ENCODE assay signal across 28 cellular contexts in the genomic region with DNA sequence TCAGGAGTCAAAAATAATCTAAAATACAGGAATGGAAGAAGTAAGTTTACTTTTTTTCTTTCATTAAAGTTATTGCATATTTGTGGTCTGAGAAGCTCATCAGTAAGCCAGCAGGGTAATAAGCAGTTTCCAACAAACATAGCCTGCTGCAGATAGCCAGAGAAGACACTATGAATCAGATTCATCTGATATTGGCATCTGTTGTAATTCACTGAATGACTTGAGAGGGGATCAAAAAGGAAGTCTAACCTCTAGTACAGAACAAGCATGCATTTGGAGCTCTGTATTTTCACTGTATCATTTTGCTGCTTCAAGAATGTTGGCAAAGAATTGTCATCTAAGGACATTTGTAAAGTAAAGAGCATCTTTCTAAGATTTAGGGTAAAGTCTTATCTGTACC.
"Had no signal": no experiment of that assay in that cellular context is flagged by ENCODE, and none has a peak within 500 bp of the region (broad histone marks: within the 10 kb centered on the region; RNA-seq: fewer than 3 reads in every experiment).

No MANE protein-coding gene starts in this region.

- ATAC-seq: activated CD8-positive, alpha-beta T cell treated with anti-CD3 and anti-CD28 coated beads for 36 hours; activated naive CD4-positive, alpha-beta T cell treated with anti-CD3 and anti-CD28 coated beads, Interleukin-2, amount 50 U/mL, for 72 hours; activated T-cell treated with anti-CD3 and anti-CD28 coated beads, Interleukin-2, amount 50 U/mL, for 4 hours; activated T-helper 17 cell treated with anti-CD3 and anti-CD28 coated beads, Interleukin-2, amount 50 U/mL, for 72 hours had no signal

- H3K36me3 Mint-ChIP-seq: activated CD4-positive, alpha-beta memory T cell treated with anti-CD3 and anti-CD28 coated beads for 36 hours; activated naive CD4-positive, alpha-beta T cell treated with anti-CD3 and anti-CD28 coated beads, Interleukin-2, amount 50 U/mL, for 72 hours; activated naive CD8-positive, alpha-beta T cell treated with anti-CD3 and anti-CD28 coated beads for 36 hours had no signal

- DNase-seq: activated B cell treated with CpG ODN at 0.5 μM for 24 hours; activated CD4-positive, alpha-beta memory T cell treated with anti-CD3 and anti-CD28 coated beads for 36 hours; activated CD4-positive, alpha-beta T cell treated with anti-CD3 and anti-CD28 coated beads for 4 hours; activated CD4-positive, alpha-beta T cell treated with anti-CD3 and anti-CD28 coated beads, Interleukin-2, amount 10 ng/mL, durations not matched to agents 24 days and 14 days; activated CD4-positive, alpha-beta T cell treated with anti-CD3 and anti-CD28 coated beads, Interleukin-2, amount 50 U/mL, for 1 hour; activated CD4-positive, alpha-beta T cell treated with anti-CD3 and anti-CD28 coated beads, Interleukin-2, amount 50 U/mL, for 4 hours; activated CD4-positive, CD25-positive, alpha-beta regulatory T cell treated with anti-CD3 and anti-CD28 coated beads, Interleukin-2, amount 50 U/mL, for 72 hours; activated CD8-positive, alpha-beta T cell treated with anti-CD3 and anti-CD28 coated beads for 36 hours; activated effector memory CD4-positive, alpha-beta T cell treated with anti-CD3 and anti-CD28 coated beads, Interleukin-2, amount 50 U/mL, for 16 hours; activated gamma-delta T cell treated with Interleukin-2 at 50 U/mL for 16 hours; activated naive CD4-positive, alpha-beta T cell; activated naive CD4-positive, alpha-beta T cell treated with anti-CD3 and anti-CD28 coated beads for 36 hours; activated naive CD4-positive, alpha-beta T cell treated with anti-CD3 and anti-CD28 coated beads, Interleukin-2, amount 50 U/mL, for 16 hours; activated naive CD8-positive, alpha-beta T cell treated with anti-CD3 and anti-CD28 coated beads for 36 hours; activated T-cell treated with anti-CD3 and anti-CD28 coated beads for 4 hours; activated T-cell treated with anti-CD3 and anti-CD28 coated beads, Interleukin-2, amount 50 U/mL, for 1 hour; activated T-cell treated with anti-CD3 and anti-CD28 coated beads, Interleukin-2, amount 50 U/mL, for 4 hours; activated T-cell treated with anti-CD3 and anti-CD28 coated beads, Interleukin-2, amount 50 U/mL, for 72 hours; amniotic stem cell; aorta; brain microvascular endothelial cell; central memory CD4-positive, alpha-beta T cell; T-helper 9 cell had no signal

- H3K4me3 Mint-ChIP-seq: activated B cell treated with CpG ODN at 0.5 μM for 24 hours; activated CD4-positive, alpha-beta memory T cell treated with anti-CD3 and anti-CD28 coated beads for 36 hours; activated CD4-positive, alpha-beta T cell treated with anti-CD3 and anti-CD28 coated beads, Interleukin-2, amount 10 ng/mL, durations not matched to agents 24 days and 14 days; activated CD8-positive, alpha-beta T cell treated with anti-CD3 and anti-CD28 coated beads for 36 hours; activated naive CD4-positive, alpha-beta T cell treated with anti-CD3 and anti-CD28 coated beads for 36 hours; activated naive CD8-positive, alpha-beta T cell treated with anti-CD3 and anti-CD28 coated beads for 36 hours; activated T-cell treated with anti-CD3 and anti-CD28 coated beads, Interleukin-2, amount 50 U/mL, for 4 hours; activated T-cell treated with anti-CD3 and anti-CD28 coated beads, Interleukin-2, amount 50 U/mL, for 72 hours; activated T-helper 1 cell treated with anti-CD3 and anti-CD28 coated beads, Interleukin-12 subunit alpha, Interleukin-12 subunit beta, Interleukin-2, Interleukin-4 antibody, amounts not matched to agents 30 ng/mL and 10 ng/mL and 1 ng/mL, durations not matched to agents 14 hours and 24 hours and 36 hours; activated T-helper 17 cell treated with anti-CD3 and anti-CD28 coated beads, Interleukin-2, amount 50 U/mL, for 72 hours; T-helper 1 cell treated with Interleukin-12 subunit alpha and Interleukin-12 subunit beta and Interleukin-4 antibody, amounts not matched to agents 30 μg/mL and 1 μg/mL, for 36 hours had no signal

- H3K4me1 Mint-ChIP-seq: activated T-helper 17 cell treated with anti-CD3 and anti-CD28 coated beads, Interleukin-2, amount 50 U/mL, for 72 hours had no signal

- H3K27ac Mint-ChIP-seq: activated B cell treated with CpG ODN at 0.5 μM for 24 hours; activated CD4-positive, alpha-beta memory T cell treated with anti-CD3 and anti-CD28 coated beads for 36 hours; activated CD4-positive, alpha-beta T cell treated with anti-CD3 and anti-CD28 coated beads, Interleukin-2, amount 10 ng/mL, durations not matched to agents 24 days and 14 days; activated CD8-positive, alpha-beta T cell treated with anti-CD3 and anti-CD28 coated beads for 36 hours; activated naive CD4-positive, alpha-beta T cell treated with anti-CD3 and anti-CD28 coated beads for 36 hours; activated naive CD4-positive, alpha-beta T cell treated with anti-CD3 and anti-CD28 coated beads, Interleukin-2, amount 50 U/mL, for 72 hours; activated naive CD8-positive, alpha-beta T cell treated with anti-CD3 and anti-CD28 coated beads for 36 hours; activated T-cell treated with anti-CD3 and anti-CD28 coated beads, Interleukin-2, amount 50 U/mL, for 72 hours; activated T-helper 1 cell treated with anti-CD3 and anti-CD28 coated beads, Interleukin-12 subunit alpha, Interleukin-12 subunit beta, Interleukin-2, Interleukin-4 antibody, amounts not matched to agents 30 ng/mL and 10 ng/mL and 1 ng/mL, durations not matched to agents 14 hours and 24 hours and 36 hours; activated T-helper 17 cell treated with anti-CD3 and anti-CD28 coated beads, Interleukin-2, amount 50 U/mL, for 72 hours; T-helper 1 cell treated with Interleukin-12 subunit alpha and Interleukin-12 subunit beta and Interleukin-4 antibody, amounts not matched to agents 30 μg/mL and 1 μg/mL, for 36 hours had no signal

- H3K9me3 Mint-ChIP-seq: activated B cell treated with CpG ODN at 0.5 μM for 24 hours; activated CD4-positive, alpha-beta memory T cell treated with anti-CD3 and anti-CD28 coated beads for 36 hours; activated CD4-positive, alpha-beta T cell treated with anti-CD3 and anti-CD28 coated beads, Interleukin-2, amount 10 ng/mL, durations not matched to agents 24 days and 14 days; activated CD8-positive, alpha-beta T cell treated with anti-CD3 and anti-CD28 coated beads for 36 hours; activated naive CD4-positive, alpha-beta T cell treated with anti-CD3 and anti-CD28 coated beads, Interleukin-2, amount 50 U/mL, for 72 hours; activated naive CD8-positive, alpha-beta T cell treated with anti-CD3 and anti-CD28 coated beads for 36 hours; activated T-cell treated with anti-CD3 and anti-CD28 coated beads, Interleukin-2, amount 50 U/mL, for 4 hours; activated T-cell treated with anti-CD3 and anti-CD28 coated beads, Interleukin-2, amount 50 U/mL, for 72 hours; activated T-helper 1 cell treated with anti-CD3 and anti-CD28 coated beads, Interleukin-12 subunit alpha, Interleukin-12 subunit beta, Interleukin-2, Interleukin-4 antibody, amounts not matched to agents 30 ng/mL and 10 ng/mL and 1 ng/mL, durations not matched to agents 14 hours and 24 hours and 36 hours; activated T-helper 17 cell treated with anti-CD3 and anti-CD28 coated beads, Interleukin-2, amount 50 U/mL, for 72 hours; T-helper 1 cell treated with Interleukin-12 subunit alpha and Interleukin-12 subunit beta and Interleukin-4 antibody, amounts not matched to agents 30 μg/mL and 1 μg/mL, for 36 hours; T-helper 2 cell treated with Interferon-gamma antibody and Interleukin-4, amounts not matched to agents 5 μg/mL and 100 μg/mL, for 36 hours had no signal

- H3K27me3 Mint-ChIP-seq: activated naive CD8-positive, alpha-beta T cell treated with anti-CD3 and anti-CD28 coated beads for 36 hours; activated T-helper 17 cell treated with anti-CD3 and anti-CD28 coated beads, Interleukin-2, amount 50 U/mL, for 72 hours had no signal
